8 cellular contexts compared by ENCODE assay signal in genomic region chr6:90284236-90284744, GRCh38. TPM values are rescaled to one million over a fixed set of nuclear protein-coding genes. Genes with fewer than 3 reads are reported as not detected.
DNase-seq lines count a peak whose midpoint lies in the region; ATAC-seq and TF ChIP-seq lines count a peak whose summit lies in the region.

No MANE protein-coding gene starts in this region.

- H3K4me3 ChIP-seq in KMS-11 (IDR thresholded peaks at IDR 0.05; ENCODE audit: insufficient read depth, low read depth, low read length) (no peak overlapping the region), fibroblast of the aortic adventitia (ENCODE audit: low read depth, low read length) (peak overlapping the region; percentile 42), ovary (no peak overlapping the region)

- TF ChIP-seq EP300 in ovary (IDR thresholded peaks at IDR 0.05), result no peak

- WGBS in ovary, 3 donors, result 8 to 12% (median 11%) methylated on average over 8 of the region's 8 CpGs

- peak overlapping the region; percentile 77 for H3K9ac ChIP-seq in KMS-11

- intact Hi-C loops in ovary (cut with DNase I), result loop anchor here in 1 of 4 donors (10.0 kb wide), 2 partner anchors 59 to 189 kb away; no protein-coding TSS in a partner anchor

- H3K4me1 ChIP-seq in KMS-11 (ENCODE audit: low read depth, poor library complexity, severe bottlenecking) (peaks cover 55% of the 10 kb centered on the region), ovary (ENCODE audit: insufficient read depth) (peaks cover 7% of the 10 kb centered on the region)

- H3K27me3 ChIP-seq in KMS-11 (ENCODE audit: insufficient read depth, low read depth) (no peaks in the 10 kb centered on the region), ovary (no peaks in the 10 kb centered on the region)

- ATAC-seq in GM21825 (IDR thresholded peaks at IDR 0.05; ENCODE audit: unreplicated experiment), result peak; percentile 5

- H3K27ac ChIP-seq in KMS-11 (peak overlapping the region; percentile 96), ovary (peak overlapping the region in 1 of 2 donors; percentile 3)

- H3K79me2 ChIP-seq in KMS-11 (ENCODE audit: insufficient read depth, low read depth), result peaks cover 15% of the 10 kb centered on the region; the same call in 1 of the 2 replicates

- H4K20me1 ChIP-seq in KMS-11 (ENCODE audit: insufficient read depth), result no peaks in the 10 kb centered on the region

- peak overlapping the region; percentile 91 for H3K4me2 ChIP-seq in KMS-11

- peak; percentile 85 for DNase-seq in EH (ENCODE audit: low read depth)
- DNase-seq in activated CD8-positive, alpha-beta memory T cell treated with anti-CD3 and anti-CD28 coated beads for 4 hours (ENCODE audit: low read depth in 2 of 2), result peak; percentile 28 to 55
- peak; percentile 84 for DNase-seq in fibroblast of the aortic adventitia (ENCODE audit: low read depth)
- DNase-seq in ovary, result peak in 3 of 5 donors; percentile 26 to 43 (median 28)
- no peak for DNase-seq in ecto neural progenitor cell (ENCODE audit: low spot score)
- DNase-seq in midbrain (lab: John Stamatoyannopoulos, UW), result no peak

- H3K36me3 ChIP-seq in KMS-11 (ENCODE audit: insufficient read depth) (no peaks in the 10 kb centered on the region), ovary (no peaks in the 10 kb centered on the region)

- H2AFZ ChIP-seq in KMS-11 (ENCODE audit: low read depth), result peak overlapping the region; percentile 13; the same call in 1 of the 2 replicates

- TF ChIP-seq CTCF in KMS-11 (conservative IDR thresholded peaks at IDR 0.05; ENCODE audit: low read depth, low read length) (no peak), fibroblast of the aortic adventitia (IDR thresholded peaks at IDR 0.05; ENCODE audit: insufficient read depth, low read length) (peak; percentile 59), ovary (IDR thresholded peaks at IDR 0.05) (peak in 1 of 3 donors; percentile 26)

- H3K9me3 ChIP-seq in ovary, result no peaks in the 10 kb centered on the region

- TF ChIP-seq POLR2A in ovary (IDR thresholded peaks at IDR 0.05), result no peak

RNA-seq across cellular contexts. Expression of gene BACH2, which starts 12.4 kb away (rescaled TPM):
- total RNA-seq in fibroblast of the aortic adventitia (ENCODE audit: low replicate concordance) (0.27 and 0.65 TPM in 2 replicates), ovary (10 to 100 TPM in 5 of 7 donors, 1 to 10 TPM in 2; 7.4 to 19.2 (median 16.1) TPM)
- 1 to 10 TPM; 2.6 to 3.2 TPM for polyA plus RNA-seq in ovary

Comparison
In these comparisons a context has a peak if more than half of its experiments do, and no peak if none do; other contexts are left out.
1. DNase-seq: peak in EH (single experiment), activated CD8-positive, alpha-beta memory T cell treated with anti-CD3 and anti-CD28 coated beads for 4 hours (2 of 2), fibroblast of the aortic adventitia (single experiment) and ovary (3 of 5); none in ecto neural progenitor cell (single experiment) and midbrain (single experiment).